In the genomic region with DNA sequence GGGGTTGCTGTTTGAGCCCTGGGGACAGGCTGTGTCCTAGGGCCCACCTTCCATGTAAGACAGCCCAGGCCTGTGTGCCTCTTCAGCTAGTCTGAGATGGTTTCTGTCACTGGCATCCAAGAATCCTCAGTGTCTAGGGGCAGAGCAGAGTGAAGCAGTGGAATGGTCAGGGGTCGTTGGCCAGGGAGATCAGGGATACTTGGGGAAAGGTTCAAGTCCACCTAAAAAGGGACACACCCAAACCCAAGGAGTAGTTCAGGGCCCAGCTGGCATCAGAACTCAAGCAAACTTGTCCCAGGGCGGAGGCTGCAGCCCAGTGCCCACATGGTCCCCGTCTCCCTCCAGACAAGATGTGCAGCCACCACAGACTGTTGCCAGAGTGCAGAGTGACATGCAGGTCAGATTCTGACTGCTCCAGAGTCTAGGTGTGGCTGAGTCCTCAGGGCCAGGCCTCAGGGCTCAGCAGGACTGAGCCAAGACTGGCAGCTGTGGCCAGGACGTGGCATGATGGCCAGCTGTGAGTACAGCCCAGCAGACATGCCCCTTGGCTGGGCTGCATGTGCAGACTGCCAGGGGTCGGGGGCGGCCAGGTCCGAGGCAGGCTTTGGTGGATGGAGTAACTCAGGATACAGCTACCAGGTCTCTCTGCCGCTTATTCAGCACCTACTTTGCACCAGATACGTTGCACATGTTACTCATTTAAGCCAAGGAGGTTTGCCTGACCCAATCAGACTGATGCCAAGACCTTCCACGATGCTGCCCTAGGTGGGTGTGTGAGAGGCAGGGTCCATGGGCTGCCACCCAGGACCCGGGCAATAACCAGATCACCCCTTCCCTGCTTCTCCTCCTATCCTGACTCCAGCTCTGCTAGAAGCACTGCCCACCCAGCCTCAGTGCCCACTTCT, we compare ENCODE assay signal across 1 cellular context.
TF ChIP-seq lines count a peak whose summit lies in the region.

No MANE protein-coding gene starts in this region.

TF ChIP-seq in WTC11, 78 proteins besides CTCF, POLR2A, EP300 and RAD21 (continued from another document):
- TF ChIP-seq, protein P1, sequence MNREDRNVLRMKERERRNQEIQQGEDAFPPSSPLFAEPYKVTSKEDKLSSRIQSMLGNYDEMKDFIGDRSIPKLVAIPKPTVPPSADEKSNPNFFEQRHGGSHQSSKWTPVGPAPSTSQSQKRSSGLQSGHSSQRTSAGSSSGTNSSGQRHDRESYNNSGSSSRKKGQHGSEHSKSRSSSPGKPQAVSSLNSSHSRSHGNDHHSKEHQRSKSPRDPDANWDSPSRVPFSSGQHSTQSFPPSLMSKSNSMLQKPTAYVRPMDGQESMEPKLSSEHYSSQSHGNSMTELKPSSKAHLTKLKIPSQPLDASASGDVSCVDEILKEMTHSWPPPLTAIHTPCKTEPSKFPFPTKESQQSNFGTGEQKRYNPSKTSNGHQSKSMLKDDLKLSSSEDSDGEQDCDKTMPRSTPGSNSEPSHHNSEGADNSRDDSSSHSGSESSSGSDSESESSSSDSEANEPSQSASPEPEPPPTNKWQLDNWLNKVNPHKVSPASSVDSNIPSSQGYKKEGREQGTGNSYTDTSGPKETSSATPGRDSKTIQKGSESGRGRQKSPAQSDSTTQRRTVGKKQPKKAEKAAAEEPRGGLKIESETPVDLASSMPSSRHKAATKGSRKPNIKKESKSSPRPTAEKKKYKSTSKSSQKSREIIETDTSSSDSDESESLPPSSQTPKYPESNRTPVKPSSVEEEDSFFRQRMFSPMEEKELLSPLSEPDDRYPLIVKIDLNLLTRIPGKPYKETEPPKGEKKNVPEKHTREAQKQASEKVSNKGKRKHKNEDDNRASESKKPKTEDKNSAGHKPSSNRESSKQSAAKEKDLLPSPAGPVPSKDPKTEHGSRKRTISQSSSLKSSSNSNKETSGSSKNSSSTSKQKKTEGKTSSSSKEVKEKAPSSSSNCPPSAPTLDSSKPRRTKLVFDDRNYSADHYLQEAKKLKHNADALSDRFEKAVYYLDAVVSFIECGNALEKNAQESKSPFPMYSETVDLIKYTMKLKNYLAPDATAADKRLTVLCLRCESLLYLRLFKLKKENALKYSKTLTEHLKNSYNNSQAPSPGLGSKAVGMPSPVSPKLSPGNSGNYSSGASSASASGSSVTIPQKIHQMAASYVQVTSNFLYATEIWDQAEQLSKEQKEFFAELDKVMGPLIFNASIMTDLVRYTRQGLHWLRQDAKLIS (CRISPR knock-in tag; IDR thresholded peaks at IDR 0.05; ENCODE audit: borderline replicate concordance) = no peak
- TF ChIP-seq, protein P2, sequence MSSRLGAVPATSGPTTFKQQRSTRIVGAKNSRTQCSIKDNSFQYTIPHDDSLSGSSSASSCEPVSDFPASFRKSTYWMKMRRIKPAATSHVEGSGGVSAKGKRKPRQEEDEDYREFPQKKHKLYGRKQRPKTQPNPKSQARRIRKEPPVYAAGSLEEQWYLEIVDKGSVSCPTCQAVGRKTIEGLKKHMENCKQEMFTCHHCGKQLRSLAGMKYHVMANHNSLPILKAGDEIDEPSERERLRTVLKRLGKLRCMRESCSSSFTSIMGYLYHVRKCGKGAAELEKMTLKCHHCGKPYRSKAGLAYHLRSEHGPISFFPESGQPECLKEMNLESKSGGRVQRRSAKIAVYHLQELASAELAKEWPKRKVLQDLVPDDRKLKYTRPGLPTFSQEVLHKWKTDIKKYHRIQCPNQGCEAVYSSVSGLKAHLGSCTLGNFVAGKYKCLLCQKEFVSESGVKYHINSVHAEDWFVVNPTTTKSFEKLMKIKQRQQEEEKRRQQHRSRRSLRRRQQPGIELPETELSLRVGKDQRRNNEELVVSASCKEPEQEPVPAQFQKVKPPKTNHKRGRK (CRISPR knock-in tag; IDR thresholded peaks at IDR 0.05; ENCODE audit: borderline replicate concordance) = no peak
- TF ChIP-seq, protein P3, sequence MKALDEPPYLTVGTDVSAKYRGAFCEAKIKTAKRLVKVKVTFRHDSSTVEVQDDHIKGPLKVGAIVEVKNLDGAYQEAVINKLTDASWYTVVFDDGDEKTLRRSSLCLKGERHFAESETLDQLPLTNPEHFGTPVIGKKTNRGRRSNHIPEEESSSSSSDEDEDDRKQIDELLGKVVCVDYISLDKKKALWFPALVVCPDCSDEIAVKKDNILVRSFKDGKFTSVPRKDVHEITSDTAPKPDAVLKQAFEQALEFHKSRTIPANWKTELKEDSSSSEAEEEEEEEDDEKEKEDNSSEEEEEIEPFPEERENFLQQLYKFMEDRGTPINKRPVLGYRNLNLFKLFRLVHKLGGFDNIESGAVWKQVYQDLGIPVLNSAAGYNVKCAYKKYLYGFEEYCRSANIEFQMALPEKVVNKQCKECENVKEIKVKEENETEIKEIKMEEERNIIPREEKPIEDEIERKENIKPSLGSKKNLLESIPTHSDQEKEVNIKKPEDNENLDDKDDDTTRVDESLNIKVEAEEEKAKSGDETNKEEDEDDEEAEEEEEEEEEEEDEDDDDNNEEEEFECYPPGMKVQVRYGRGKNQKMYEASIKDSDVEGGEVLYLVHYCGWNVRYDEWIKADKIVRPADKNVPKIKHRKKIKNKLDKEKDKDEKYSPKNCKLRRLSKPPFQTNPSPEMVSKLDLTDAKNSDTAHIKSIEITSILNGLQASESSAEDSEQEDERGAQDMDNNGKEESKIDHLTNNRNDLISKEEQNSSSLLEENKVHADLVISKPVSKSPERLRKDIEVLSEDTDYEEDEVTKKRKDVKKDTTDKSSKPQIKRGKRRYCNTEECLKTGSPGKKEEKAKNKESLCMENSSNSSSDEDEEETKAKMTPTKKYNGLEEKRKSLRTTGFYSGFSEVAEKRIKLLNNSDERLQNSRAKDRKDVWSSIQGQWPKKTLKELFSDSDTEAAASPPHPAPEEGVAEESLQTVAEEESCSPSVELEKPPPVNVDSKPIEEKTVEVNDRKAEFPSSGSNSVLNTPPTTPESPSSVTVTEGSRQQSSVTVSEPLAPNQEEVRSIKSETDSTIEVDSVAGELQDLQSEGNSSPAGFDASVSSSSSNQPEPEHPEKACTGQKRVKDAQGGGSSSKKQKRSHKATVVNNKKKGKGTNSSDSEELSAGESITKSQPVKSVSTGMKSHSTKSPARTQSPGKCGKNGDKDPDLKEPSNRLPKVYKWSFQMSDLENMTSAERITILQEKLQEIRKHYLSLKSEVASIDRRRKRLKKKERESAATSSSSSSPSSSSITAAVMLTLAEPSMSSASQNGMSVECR (CRISPR knock-in tag; IDR thresholded peaks at IDR 0.05; ENCODE audit: borderline replicate concordance) = no peak
- no peak for TF ChIP-seq FOXJ3 (CRISPR knock-in tag; IDR thresholded peaks at IDR 0.05; ENCODE audit: borderline replicate concordance)
- TF ChIP-seq ERG (CRISPR knock-in tag; IDR thresholded peaks at IDR 0.05) = no peak
- TF ChIP-seq, protein P4, sequence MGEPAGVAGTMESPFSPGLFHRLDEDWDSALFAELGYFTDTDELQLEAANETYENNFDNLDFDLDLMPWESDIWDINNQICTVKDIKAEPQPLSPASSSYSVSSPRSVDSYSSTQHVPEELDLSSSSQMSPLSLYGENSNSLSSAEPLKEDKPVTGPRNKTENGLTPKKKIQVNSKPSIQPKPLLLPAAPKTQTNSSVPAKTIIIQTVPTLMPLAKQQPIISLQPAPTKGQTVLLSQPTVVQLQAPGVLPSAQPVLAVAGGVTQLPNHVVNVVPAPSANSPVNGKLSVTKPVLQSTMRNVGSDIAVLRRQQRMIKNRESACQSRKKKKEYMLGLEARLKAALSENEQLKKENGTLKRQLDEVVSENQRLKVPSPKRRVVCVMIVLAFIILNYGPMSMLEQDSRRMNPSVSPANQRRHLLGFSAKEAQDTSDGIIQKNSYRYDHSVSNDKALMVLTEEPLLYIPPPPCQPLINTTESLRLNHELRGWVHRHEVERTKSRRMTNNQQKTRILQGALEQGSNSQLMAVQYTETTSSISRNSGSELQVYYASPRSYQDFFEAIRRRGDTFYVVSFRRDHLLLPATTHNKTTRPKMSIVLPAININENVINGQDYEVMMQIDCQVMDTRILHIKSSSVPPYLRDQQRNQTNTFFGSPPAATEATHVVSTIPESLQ (CRISPR knock-in tag; IDR thresholded peaks at IDR 0.05) = no peak
